ENCODE assay signal across 20 cellular contexts in the genomic region with DNA sequence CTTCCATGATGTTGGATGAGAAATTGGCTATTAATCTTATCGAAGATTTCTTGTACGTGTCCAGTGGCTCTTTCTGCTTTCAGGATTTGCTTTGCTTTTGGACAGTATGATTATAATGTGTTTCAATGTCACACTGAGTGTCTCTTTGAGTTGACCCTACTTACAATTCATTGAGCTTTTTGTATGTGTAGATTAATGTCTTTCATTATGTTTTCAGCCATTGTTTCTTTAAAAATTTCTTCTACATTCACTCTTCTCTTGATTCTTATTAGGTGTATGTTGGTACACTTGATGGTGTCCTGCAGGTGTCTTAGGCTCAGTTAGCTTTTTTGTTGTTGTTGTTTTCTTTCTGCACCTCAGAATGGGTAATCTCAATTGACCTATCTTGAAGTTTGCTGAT. TPM values are rescaled to one million over a fixed set of nuclear protein-coding genes. Genes with fewer than 3 reads are reported as not detected.
"Had no signal": no experiment of that assay in that cellular context is flagged by ENCODE, and none has a peak within 500 bp of the region (broad histone marks: within the 10 kb centered on the region; RNA-seq: fewer than 3 reads in every experiment).

No MANE protein-coding gene starts in this region.

- H3K27me3 ChIP-seq: esophagus muscularis mucosa, heart right ventricle, upper lobe of right lung had no signal

- H3K9me3 ChIP-seq: thoracic aorta, upper lobe of right lung had no signal

- ATAC-seq: heart right ventricle, left ventricle myocardium superior, sciatic nerve, upper lobe of right lung had no signal

- DNase-seq: activated CD4-positive, alpha-beta T cell treated with anti-CD3 and anti-CD28 coated beads for 1 hour; activated CD8-positive, alpha-beta memory T cell treated with anti-CD3 and anti-CD28 coated beads for 24 hours; activated CD8-positive, alpha-beta memory T cell treated with anti-CD3 and anti-CD28 coated beads, Interleukin-2, amount 50 U/mL, for 48 hours; activated gamma-delta T cell; activated T-cell treated with anti-CD3 and anti-CD28 coated beads, Interleukin-2, amount 50 U/mL, for 48 hours; amniotic stem cell; effector CD4-positive, alpha-beta T cell; heart right ventricle; left ventricle myocardium superior; stimulated activated CD4-positive, alpha-beta T cell treated with anti-CD3 and anti-CD28 coated beads, Interleukin-4, amount 100 ng/mL, for 1 hour; T-helper 2 cell; upper lobe of right lung; WERI-Rb-1 had no signal

- H3K27me3 Mint-ChIP-seq: activated naive CD4-positive, alpha-beta T cell treated with anti-CD3 and anti-CD28 coated beads, Interleukin-2, amount 50 U/mL, for 24 hours had no signal

- H3K27ac ChIP-seq: esophagus muscularis mucosa, parathyroid adenoma, thoracic aorta, upper lobe of right lung, WERI-Rb-1 had no signal

- H3K4me3 Mint-ChIP-seq: activated naive CD4-positive, alpha-beta T cell treated with anti-CD3 and anti-CD28 coated beads, Interleukin-2, amount 50 U/mL, for 24 hours had no signal

- H3K27ac Mint-ChIP-seq: activated naive CD4-positive, alpha-beta T cell treated with anti-CD3 and anti-CD28 coated beads, Interleukin-2, amount 50 U/mL, for 24 hours had no signal

- H3K4me3 ChIP-seq: esophagus muscularis mucosa, heart right ventricle, smooth muscle cell, thoracic aorta, upper lobe of right lung had no signal

- H3K36me3 ChIP-seq: WERI-Rb-1 had no signal

- H3K9ac ChIP-seq: parathyroid adenoma had no signal

RNA-seq across cellular contexts. Expression of a gene that starts 16.6 kb away (rescaled TPM):
- total RNA-seq: mononuclear cell had no signal
